Comparison of ENCODE assay signal across 13 cellular contexts in genomic region chr3:182248349-182248880, GRCh38.
DNase-seq lines count a peak whose midpoint lies in the region; ATAC-seq and TF ChIP-seq lines count a peak whose summit lies in the region.
"Had no signal": no experiment of that assay in that cellular context is flagged by ENCODE, and none has a peak within 500 bp of the region (broad histone marks: within the 10 kb centered on the region; RNA-seq: fewer than 3 reads in every experiment).

No MANE protein-coding gene starts in this region.

- no peaks in the 10 kb centered on the region for H3K79me1 ChIP-seq in trophoblast cell (ENCODE audit: low read length)

- H2AFZ ChIP-seq in trophoblast cell (ENCODE audit: insufficient read depth, low read length, poor library complexity) = no peak overlapping the region

- peak; percentile 6 for TF ChIP-seq CTCF in astrocyte of the spinal cord (IDR thresholded peaks at IDR 0.05; ENCODE audit: low read depth, low read length)

- H3K4me2 ChIP-seq in trophoblast cell (ENCODE audit: low read length) = no peak overlapping the region

- no peaks in the 10 kb centered on the region for H3K4me1 ChIP-seq in trophoblast cell (ENCODE audit: control insufficient read depth in 1 of 2, insufficient read depth in 2 of 2, low read length in 2 of 2)
- H3K4me1 ChIP-seq: heart right ventricle had no signal

- H4K12ac ChIP-seq in trophoblast cell (ENCODE audit: low read depth, low read length) = no peak overlapping the region

- no peak for ATAC-seq in HG02970 (IDR thresholded peaks at IDR 0.05; ENCODE audit: low FRiP score, unreplicated experiment)
- ATAC-seq: heart right ventricle had no signal

- no peaks in the 10 kb centered on the region for H3K27me3 ChIP-seq in trophoblast cell (ENCODE audit: insufficient read depth, low read length)
- H3K27me3 ChIP-seq: heart right ventricle, MG63 had no signal

- no CpG with 5 or more reads among the region's 5 CpGs for WGBS in trophoblast cell (ENCODE audit: extremely low coverage, insufficient coverage, insufficient read length)

- H3K4me3 ChIP-seq in astrocyte of the spinal cord (ENCODE audit: low read depth, low read length) (no peak overlapping the region), trophoblast cell (ENCODE audit: low read depth, low read length) (no peak overlapping the region)
- H3K4me3 ChIP-seq: heart right ventricle, MG63 had no signal

- in situ Hi-C loops in astrocyte of the spinal cord (cut with HindIII; ENCODE audit: low sequenced_read_pairs) = no loop called here

- H3K23ac ChIP-seq in trophoblast cell (ENCODE audit: low read length) = no peak overlapping the region

- no peak overlapping the region for H3K18ac ChIP-seq in trophoblast cell (ENCODE audit: low read length)

- no peaks in the 10 kb centered on the region for H3K36me3 ChIP-seq in trophoblast cell (ENCODE audit: control insufficient read depth in 1 of 2, insufficient read depth in 2 of 2, low read length in 2 of 2)
- H3K36me3 ChIP-seq: heart right ventricle, MG63 had no signal

- H2BK12ac ChIP-seq in trophoblast cell (ENCODE audit: low read length) = no peak overlapping the region

- no peak overlapping the region for H4K91ac ChIP-seq in trophoblast cell (ENCODE audit: low read depth, low read length)

- H4K8ac ChIP-seq in trophoblast cell (ENCODE audit: low read depth, low read length) = no peak overlapping the region

- no peak overlapping the region for H3K4ac ChIP-seq in trophoblast cell (ENCODE audit: low read depth, low read length)

- H2BK5ac ChIP-seq in trophoblast cell (ENCODE audit: low read depth, low read length, poor library complexity) = no peak overlapping the region

- H3K27ac ChIP-seq in trophoblast cell (ENCODE audit: low read depth, low read length) = no peak overlapping the region

- H2BK120ac ChIP-seq in trophoblast cell (ENCODE audit: insufficient read depth, low read length, poor library complexity) = no peak overlapping the region

- H3K79me2 ChIP-seq in trophoblast cell (ENCODE audit: control insufficient read depth, insufficient read depth, low read length, poor library complexity) = no peaks in the 10 kb centered on the region

- H3K9ac ChIP-seq in trophoblast cell (ENCODE audit: low read length) = no peak overlapping the region

- H2AK5ac ChIP-seq in trophoblast cell (ENCODE audit: low read length) = no peak overlapping the region

- H3K14ac ChIP-seq in trophoblast cell (ENCODE audit: low read length) = no peak overlapping the region

- DNase-seq in NCI-H748 (lab: John Stamatoyannopoulos, UW; ENCODE audit: unreplicated experiment) = peak; percentile 7
- DNase-seq in NCI-H748 treated with DMSO at 0.1 percent for 48 hours (lab: John Stamatoyannopoulos, UW) = no peak
- peak; percentile 32 for DNase-seq in M059J (ENCODE audit: low read depth)
- no peak for DNase-seq in astrocyte of the spinal cord (ENCODE audit: low read depth, low spot score)
- DNase-seq in trophoblast cell = peak; percentile 5 to 46
- no peak for DNase-seq in stimulated activated CD4-positive, alpha-beta T cell treated with anti-CD3 and anti-CD28 coated beads, Interleukin-15, amount 100 ng/mL, for 24 hours
- no peak for DNase-seq in hippocampal formation (lab: John Stamatoyannopoulos, UW)
- DNase-seq: amygdala; effector memory CD4-positive, alpha-beta T cell; heart right ventricle; MG63; NK-92 treated with Interleukin-12 subunit alpha and Interleukin-12 subunit beta, amount 100 ng/mL, for 24 hours had no signal

- H3K9me3 ChIP-seq in trophoblast cell (ENCODE audit: insufficient read depth, low read depth, low read length) = no peaks in the 10 kb centered on the region
- H3K9me3 ChIP-seq: heart right ventricle, MG63 had no signal

Comparison
In these comparisons a context has a peak if more than half of its experiments do, and no peak if none do; other contexts are left out.
1. DNase-seq: peak in NCI-H748 (single experiment), M059J (single experiment) and trophoblast cell (2 of 2); none in NCI-H748 treated with DMSO at 0.1 percent for 48 hours (single experiment), astrocyte of the spinal cord (single experiment), stimulated activated CD4-positive, alpha-beta T cell treated with anti-CD3 and anti-CD28 coated beads, Interleukin-15, amount 100 ng/mL, for 24 hours (single experiment) and hippocampal formation (0 of 2).